8 cellular contexts compared by ENCODE assay signal in genomic region chr4:22412013-22412412, GRCh38.
"Had no signal": no experiment of that assay in that cellular context is flagged by ENCODE, and none has a peak within 500 bp of the region (broad histone marks: within the 10 kb centered on the region; RNA-seq: fewer than 3 reads in every experiment).

No MANE protein-coding gene starts in this region.

- DNase-seq: GDM1, GF-D8 had no signal

- FAIRE-seq: G401.6, GM12878, GM12891, GM12892, GM18507, GM19239 had no signal

- ATAC-seq: GM12878 had no signal

- H3K4me3 ChIP-seq: GM12878 had no signal
